In genomic region chr6:131316654-131317053, GRCh38 we compare ENCODE assay signal across 17 cellular contexts.
DNase-seq lines count a peak whose midpoint lies in the region; ATAC-seq, FAIRE-seq and TF ChIP-seq lines count a peak whose summit lies in the region.
"Had no signal": no experiment of that assay in that cellular context is flagged by ENCODE, and none has a peak within 500 bp of the region (broad histone marks: within the 10 kb centered on the region; RNA-seq: fewer than 3 reads in every experiment).

No MANE protein-coding gene starts in this region.

- H3K9me3 Mint-ChIP-seq in activated CD8-positive, alpha-beta memory T cell treated with anti-CD3 and anti-CD28 coated beads, Interleukin-2, amount 10 ng/mL, durations not matched to agents 7 days and 5 days (ENCODE audit: low read depth): peaks cover 2% of the 10 kb centered on the region
- H3K9me3 Mint-ChIP-seq in CD4-positive, CD25-positive, alpha-beta regulatory T cell: peaks cover 0 to 24% (median 5%) of the 10 kb centered on the region in 7 donors
- H3K9me3 Mint-ChIP-seq in neural progenitor cell: peaks cover 18% of the 10 kb centered on the region

- no peak for TF ChIP-seq CTCF in H1 (IDR thresholded peaks at IDR 0.05; ENCODE audit: control extremely low read depth in 1 of 3, insufficient read depth in 1 of 3, low read depth in 1 of 3, low read length in 3 of 3)
- no peak for TF ChIP-seq CTCF in neural progenitor cell (IDR thresholded peaks at IDR 0.05)
- no peak for TF ChIP-seq CTCF in BE2C (IDR thresholded peaks at IDR 0.05; ENCODE audit: low read depth, low read length)

- no peak overlapping the region for H3K4me3 ChIP-seq in CD4-positive, CD25-positive, alpha-beta regulatory T cell (ENCODE audit: low read depth, low read length)
- H3K4me3 ChIP-seq in H1 (ENCODE audit: extremely low read depth in 1 of 4, insufficient read depth in 2 of 4, low read depth in 3 of 4, low read length in 4 of 4) (no peak overlapping the region), neural progenitor cell (no peak overlapping the region), BE2C (ENCODE audit: low read depth, low read length) (no peak overlapping the region)
- H3K4me3 ChIP-seq: BLaER1 treated with 17β-estradiol and CSF1 and Interleukin-3, amounts not matched to agents 10 nM and 100 nM; HAP-1 had no signal

- no peaks in the 10 kb centered on the region for H3K79me1 ChIP-seq in H1 (ENCODE audit: low read depth, low read length)

- peak overlapping the region; percentile 19 for H3K4ac ChIP-seq in H1 (replicated peaks; ENCODE audit: insufficient read length, low read depth, low read length)

- no peak overlapping the region for H3K27ac Mint-ChIP-seq in activated CD8-positive, alpha-beta memory T cell treated with anti-CD3 and anti-CD28 coated beads, Interleukin-2, amount 10 ng/mL, durations not matched to agents 7 days and 5 days
- peak overlapping the region in 2 of 3 donors; percentile 43 to 50 for H3K27ac Mint-ChIP-seq in CD4-positive, CD25-positive, alpha-beta regulatory T cell
- no peak overlapping the region for H3K27ac Mint-ChIP-seq in neural progenitor cell

- H2BK20ac ChIP-seq in H1 (ENCODE audit: low read length): no peak overlapping the region; the same call in 1 of the 2 replicates

- 85 to 100% methylated on average over 1 of the region's 1 CpG for WGBS in H1 (ENCODE audit: extremely low coverage in 1 of 2, insufficient coverage in 1 of 2, insufficient read length in 1 of 2, insufficient replicate concordance in 2 of 2, low coverage in 1 of 2, low lambda C conversion rate in 2 of 2, missing lambda C conversion rate in 1 of 2), 2 experiments

- H3K4me2 ChIP-seq in H1 (ENCODE audit: insufficient read depth in 1 of 2, low read depth in 2 of 2, low read length in 2 of 2): no peak overlapping the region
- H3K4me2 ChIP-seq in neural progenitor cell: no peak overlapping the region
- H3K4me2 ChIP-seq: BLaER1 treated with 17β-estradiol and CSF1 and Interleukin-3, amounts not matched to agents 10 nM and 100 nM had no signal

- no peak for TF ChIP-seq POLR2A in H1 (IDR thresholded peaks at IDR 0.05; ENCODE audit: control extremely low read depth in 1 of 2, low read depth in 2 of 2, low read length in 2 of 2)

- DNase-seq in activated CD8-positive, alpha-beta memory T cell treated with anti-CD3 and anti-CD28 coated beads, Interleukin-2, amount 10 ng/mL, durations not matched to agents 7 days and 5 days: no peak
- DNase-seq in activated CD8-positive, alpha-beta memory T cell treated with anti-CD3 and anti-CD28 coated beads, Interleukin-2, amount 50 U/mL, for 4 hours: no peak
- DNase-seq in CD4-positive, CD25-positive, alpha-beta regulatory T cell: no peak
- DNase-seq in H1 (ENCODE audit: low read depth in 1 of 2, low spot score in 2 of 2) (no peak), neural progenitor cell (ENCODE audit: low spot score) (no peak), BE2C (no peak), NCI-H748 treated with DMSO at 0.1 percent for 48 hours (lab: John Stamatoyannopoulos, UW) (no peak)
- DNase-seq: 8988T; Caco-2; CD8-positive, alpha-beta memory T cell had no signal

- H2BK12ac ChIP-seq in H1 (ENCODE audit: low read depth, low read length): no peak overlapping the region

- H4K91ac ChIP-seq in H1 (replicated peaks; ENCODE audit: insufficient read length, low read length): no peak overlapping the region

- H2AFZ ChIP-seq in H1 (ENCODE audit: low read length): no peak overlapping the region
- no peak overlapping the region for H2AFZ ChIP-seq in neural progenitor cell (replicated peaks)

- no peaks in the 10 kb centered on the region for H3K4me1 ChIP-seq in CD4-positive, CD25-positive, alpha-beta regulatory T cell (ENCODE audit: control insufficient read depth, insufficient read depth, low read length, poor library complexity, severe bottlenecking)
- H3K4me1 ChIP-seq in H1 (replicated peaks in 1 of 4; ENCODE audit: control insufficient read depth in 3 of 4, insufficient read depth in 4 of 4, low read length in 3 of 4) (peaks cover 0 to 4% (median 0%) of the 10 kb centered on the region in 4 experiments; a peak in 1 of 7 replicates), neural progenitor cell (no peaks in the 10 kb centered on the region), BE2C (no peaks in the 10 kb centered on the region)
- H3K4me1 ChIP-seq: BLaER1 treated with 17β-estradiol and CSF1 and Interleukin-3, amounts not matched to agents 10 nM and 100 nM; HAP-1 had no signal

- H3K56ac ChIP-seq in H1 (replicated peaks; ENCODE audit: insufficient read length, low read depth, low read length): no peak overlapping the region

- CTCF ChIA-PET in activated CD8-positive, alpha-beta memory T cell treated with anti-CD3 and anti-CD28 coated beads, Interleukin-2, amount 10 ng/mL, durations not matched to agents 7 days and 5 days (lab: Charles Lee): no interaction called here
- CTCF ChIA-PET in H1 (lab: Charles Lee; ENCODE audit: partially characterized antibody): interaction anchor here (1.3 to 1.6 kb wide), 3 partner anchors 31 to 117 kb away, joined by 3 to 4 read pairs (median 4); no protein-coding TSS in a partner anchor

- peak overlapping the region; percentile 42; the same call in 1 of the 2 replicates for H2BK5ac ChIP-seq in H1 (ENCODE audit: low read depth, low read length)

- no peak overlapping the region for H2BK15ac ChIP-seq in H1 (ENCODE audit: low read length)

- H3K4me1 Mint-ChIP-seq in activated CD8-positive, alpha-beta memory T cell treated with anti-CD3 and anti-CD28 coated beads, Interleukin-2, amount 10 ng/mL, durations not matched to agents 7 days and 5 days: peaks cover 8% of the 10 kb centered on the region
- H3K4me1 Mint-ChIP-seq in CD4-positive, CD25-positive, alpha-beta regulatory T cell: peaks cover 0 to 14% (median 5%) of the 10 kb centered on the region in 4 donors
- no peaks in the 10 kb centered on the region for H3K4me1 Mint-ChIP-seq in neural progenitor cell

- no peak overlapping the region for H2AK5ac ChIP-seq in H1 (ENCODE audit: low read depth, low read length)

- no peak overlapping the region; the same call in 1 of the 2 replicates for H3K18ac ChIP-seq in H1 (ENCODE audit: extremely low read depth, low read length)

- H3K27me3 Mint-ChIP-seq in activated CD8-positive, alpha-beta memory T cell treated with anti-CD3 and anti-CD28 coated beads, Interleukin-2, amount 10 ng/mL, durations not matched to agents 7 days and 5 days: no peaks in the 10 kb centered on the region
- no peaks in the 10 kb centered on the region for H3K27me3 Mint-ChIP-seq in CD4-positive, CD25-positive, alpha-beta regulatory T cell
- H3K27me3 Mint-ChIP-seq in neural progenitor cell (ENCODE audit: insufficient read depth, low read depth): peaks cover 4% of the 10 kb centered on the region

- H4K20me1 ChIP-seq in H1 (replicated peaks in 1 of 2; ENCODE audit: control insufficient read depth in 1 of 2, insufficient read depth in 2 of 2, low read length in 2 of 2) (no peaks in the 10 kb centered on the region), neural progenitor cell (ENCODE audit: low read depth) (no peaks in the 10 kb centered on the region)
- H4K20me1 ChIP-seq: BLaER1 treated with 17β-estradiol and CSF1 and Interleukin-3, amounts not matched to agents 10 nM and 100 nM had no signal

- FAIRE-seq in H1 (lab: Jason Lieb, UNC): no peak
- FAIRE-seq: D721Med, G401.6, GM12891, GM19239, HepG2 had no signal

- TF ChIP-seq RAD21 in H1 (IDR thresholded peaks at IDR 0.05 in 1 of 2, conservative IDR thresholded peaks at IDR 0.05 in 1 of 2; ENCODE audit: low read depth in 2 of 2, low read length in 2 of 2): no peak

- H3K14ac ChIP-seq in H1 (ENCODE audit: insufficient read length): no peak overlapping the region

- no peaks in the 10 kb centered on the region for H3F3A ChIP-seq in neural progenitor cell (ENCODE audit: low read depth)

- H3K36me3 ChIP-seq in CD4-positive, CD25-positive, alpha-beta regulatory T cell (ENCODE audit: control insufficient read depth, insufficient read depth, low read length): no peaks in the 10 kb centered on the region
- H3K36me3 ChIP-seq in H1 (ENCODE audit: control insufficient read depth in 2 of 4, insufficient read depth in 4 of 4, low read length in 3 of 4) (peaks cover 0 to 4% (median 1%) of the 10 kb centered on the region in 4 experiments; a peak in 1 of 8 replicates), neural progenitor cell (no peaks in the 10 kb centered on the region), BE2C (no peaks in the 10 kb centered on the region)
- H3K36me3 ChIP-seq: BLaER1 treated with 17β-estradiol and CSF1 and Interleukin-3, amounts not matched to agents 10 nM and 100 nM; HAP-1 had no signal

- no peak for TF ChIP-seq EP300 in H1 (IDR thresholded peaks at IDR 0.05; ENCODE audit: borderline replicate concordance in 1 of 2, low read depth in 2 of 2, low read length in 2 of 2)

- no peaks in the 10 kb centered on the region for H3K27me3 ChIP-seq in CD4-positive, CD25-positive, alpha-beta regulatory T cell (ENCODE audit: control insufficient read depth, insufficient read depth, low read length)
- no peaks in the 10 kb centered on the region for H3K27me3 ChIP-seq in H1 (replicated peaks in 1 of 4; ENCODE audit: control insufficient read depth in 3 of 4, extremely low read depth in 1 of 4, insufficient read depth in 3 of 4, low read length in 3 of 4)
- no peaks in the 10 kb centered on the region for H3K27me3 ChIP-seq in neural progenitor cell
- no peaks in the 10 kb centered on the region for H3K27me3 ChIP-seq in BE2C
- H3K27me3 ChIP-seq: BLaER1 treated with 17β-estradiol and CSF1 and Interleukin-3, amounts not matched to agents 10 nM and 100 nM had no signal

- no peak overlapping the region for H4K8ac ChIP-seq in H1 (ENCODE audit: extremely low read depth, insufficient read depth, low read length)

- POLR2A ChIA-PET in H1 (lab: Charles Lee; ENCODE audit: partially characterized antibody): no interaction called here

- H3K9ac ChIP-seq in H1 (replicated peaks in 1 of 4; ENCODE audit: extremely low read depth in 1 of 4, low read depth in 3 of 4, low read length in 3 of 4): no peak overlapping the region
- no peak overlapping the region for H3K9ac ChIP-seq in neural progenitor cell
- H3K9ac ChIP-seq: BLaER1 treated with 17β-estradiol and CSF1 and Interleukin-3, amounts not matched to agents 10 nM and 100 nM had no signal

- H3K23ac ChIP-seq in H1 (ENCODE audit: insufficient read length): no peak overlapping the region

- H3K4me3 Mint-ChIP-seq in activated CD8-positive, alpha-beta memory T cell treated with anti-CD3 and anti-CD28 coated beads, Interleukin-2, amount 10 ng/mL, durations not matched to agents 7 days and 5 days: no peak overlapping the region
- no peak overlapping the region for H3K4me3 Mint-ChIP-seq in CD4-positive, CD25-positive, alpha-beta regulatory T cell
- H3K4me3 Mint-ChIP-seq in neural progenitor cell: peak overlapping the region; percentile 12
- H3K4me3 Mint-ChIP-seq: CD8-positive, alpha-beta memory T cell had no signal

- no peak overlapping the region for H4K5ac ChIP-seq in H1 (ENCODE audit: insufficient read length, low read depth, low read length)

- peaks cover 7% of the 10 kb centered on the region for H3K36me3 Mint-ChIP-seq in activated CD8-positive, alpha-beta memory T cell treated with anti-CD3 and anti-CD28 coated beads, Interleukin-2, amount 10 ng/mL, durations not matched to agents 7 days and 5 days
- H3K36me3 Mint-ChIP-seq in CD4-positive, CD25-positive, alpha-beta regulatory T cell: peaks cover 28% of the 10 kb centered on the region
- H3K36me3 Mint-ChIP-seq in neural progenitor cell: peaks cover 3% of the 10 kb centered on the region

- ATAC-seq in activated CD8-positive, alpha-beta memory T cell treated with anti-CD3 and anti-CD28 coated beads, Interleukin-2, amount 10 ng/mL, durations not matched to agents 7 days and 5 days: peak; percentile 23
- ATAC-seq in CD4-positive, CD25-positive, alpha-beta regulatory T cell (ENCODE audit: low read depth in 2 of 2): no peak
- ATAC-seq: HepG2 had no signal

- no peak overlapping the region for H2BK120ac ChIP-seq in H1 (replicated peaks; ENCODE audit: low read depth, low read length)

- H3K27ac ChIP-seq in CD4-positive, CD25-positive, alpha-beta regulatory T cell (ENCODE audit: insufficient read depth, low read length, poor library complexity, severe bottlenecking): no peak overlapping the region
- H3K27ac ChIP-seq in H1 (ENCODE audit: low read depth, low read length): no peak overlapping the region
- no peak overlapping the region for H3K27ac ChIP-seq in neural progenitor cell
- H3K27ac ChIP-seq: BLaER1 treated with 17β-estradiol and CSF1 and Interleukin-3, amounts not matched to agents 10 nM and 100 nM had no signal

- no peaks in the 10 kb centered on the region for H3K23me2 ChIP-seq in H1 (ENCODE audit: low read depth, low read length)

- H3K79me2 ChIP-seq in H1 (ENCODE audit: control insufficient read depth in 1 of 2, insufficient read depth in 2 of 2, low read length in 2 of 2): no peaks in the 10 kb centered on the region
- H3K79me2 ChIP-seq in neural progenitor cell (ENCODE audit: low read depth): no peaks in the 10 kb centered on the region

- H3K9me3 ChIP-seq in CD4-positive, CD25-positive, alpha-beta regulatory T cell (ENCODE audit: control insufficient read depth in 2 of 2, low read length in 2 of 2): no peaks in the 10 kb centered on the region
- H3K9me3 ChIP-seq in H1 (ENCODE audit: insufficient read depth in 2 of 2, low read depth in 1 of 2, low read length in 1 of 2): peaks cover 10 to 11% of the 10 kb centered on the region in 2 experiments
- H3K9me3 ChIP-seq in neural progenitor cell (ENCODE audit: low read depth): no peaks in the 10 kb centered on the region
- no peaks in the 10 kb centered on the region for H3K9me3 ChIP-seq in BE2C
- H3K9me3 ChIP-seq: Caco-2, HAP-1 had no signal

Comparison
In these comparisons a context has a peak if more than half of its experiments do, and no peak if none do; other contexts are left out.
1. H3K27ac Mint-ChIP-seq: peak in CD4-positive, CD25-positive, alpha-beta regulatory T cell (2 of 3); none in activated CD8-positive, alpha-beta memory T cell treated with anti-CD3 and anti-CD28 coated beads, Interleukin-2, amount 10 ng/mL, durations not matched to agents 7 days and 5 days (single experiment) and neural progenitor cell (single experiment).